ENCODE assay signal across 1 cellular context in the genomic region with DNA sequence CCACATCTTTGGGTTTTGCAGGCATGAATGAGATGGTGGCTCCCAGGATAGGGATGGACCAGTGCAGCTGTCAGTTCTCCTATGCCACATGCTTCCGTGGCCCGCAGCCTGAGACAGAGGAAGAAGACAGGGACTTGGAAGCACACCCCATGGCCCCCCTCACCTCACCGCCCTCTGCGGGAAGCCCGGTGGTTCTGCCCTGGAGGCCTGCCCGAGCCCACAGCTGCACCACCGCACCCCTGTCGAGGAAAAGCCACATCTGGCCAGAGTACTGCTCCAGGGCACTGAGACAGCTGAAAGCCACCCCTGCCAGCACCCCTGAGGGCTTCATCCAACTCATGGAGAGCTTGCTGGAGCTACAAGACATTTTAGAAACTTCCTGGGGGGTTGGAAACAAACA.
TF ChIP-seq lines count a peak whose summit lies in the region.

No MANE protein-coding gene starts in this region.

TF ChIP-seq in HepG2, 621 proteins besides CTCF, POLR2A, EP300 and RAD21:
- TF ChIP-seq HHEX (CRISPR knock-in tag; IDR thresholded peaks at IDR 0.05) = no peak
- no peak for TF ChIP-seq ZBTB1 (CRISPR knock-in tag; IDR thresholded peaks at IDR 0.05; ENCODE audit: borderline replicate concordance)
- TF ChIP-seq CENPT (CRISPR knock-in tag; IDR thresholded peaks at IDR 0.05; ENCODE audit: low read depth) = no peak
- TF ChIP-seq, protein P1, sequence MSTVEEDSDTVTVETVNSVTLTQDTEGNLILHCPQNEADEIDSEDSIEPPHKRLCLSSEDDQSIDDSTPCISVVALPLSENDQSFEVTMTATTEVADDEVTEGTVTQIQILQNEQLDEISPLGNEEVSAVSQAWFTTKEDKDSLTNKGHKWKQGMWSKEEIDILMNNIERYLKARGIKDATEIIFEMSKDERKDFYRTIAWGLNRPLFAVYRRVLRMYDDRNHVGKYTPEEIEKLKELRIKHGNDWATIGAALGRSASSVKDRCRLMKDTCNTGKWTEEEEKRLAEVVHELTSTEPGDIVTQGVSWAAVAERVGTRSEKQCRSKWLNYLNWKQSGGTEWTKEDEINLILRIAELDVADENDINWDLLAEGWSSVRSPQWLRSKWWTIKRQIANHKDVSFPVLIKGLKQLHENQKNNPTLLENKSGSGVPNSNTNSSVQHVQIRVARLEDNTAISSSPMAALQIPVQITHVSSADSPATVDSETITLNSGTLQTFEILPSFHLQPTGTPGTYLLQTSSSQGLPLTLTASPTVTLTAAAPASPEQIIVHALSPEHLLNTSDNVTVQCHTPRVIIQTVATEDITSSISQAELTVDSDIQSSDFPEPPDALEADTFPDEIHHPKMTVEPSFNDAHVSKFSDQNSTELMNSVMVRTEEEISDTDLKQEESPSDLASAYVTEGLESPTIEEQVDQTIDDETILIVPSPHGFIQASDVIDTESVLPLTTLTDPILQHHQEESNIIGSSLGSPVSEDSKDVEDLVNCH (CRISPR knock-in tag; IDR thresholded peaks at IDR 0.05) = no peak
- no peak for TF ChIP-seq GATAD1 (CRISPR knock-in tag; IDR thresholded peaks at IDR 0.05)
- no peak for TF ChIP-seq SUZ12 (IDR thresholded peaks at IDR 0.05; ENCODE audit: low read depth, low read length)
- TF ChIP-seq ZNF567 (CRISPR knock-in tag; IDR thresholded peaks at IDR 0.05; ENCODE audit: borderline replicate concordance) = no peak
- TF ChIP-seq MTF1 (CRISPR knock-in tag; IDR thresholded peaks at IDR 0.05) = no peak
- no peak for TF ChIP-seq REL (CRISPR knock-in tag; conservative IDR thresholded peaks at IDR 0.05)
- no peak for TF ChIP-seq ELF1 (CRISPR knock-in tag; IDR thresholded peaks at IDR 0.05)
- no peak for TF ChIP-seq ZNF317 (CRISPR knock-in tag; IDR thresholded peaks at IDR 0.05)
- TF ChIP-seq, protein P2, sequence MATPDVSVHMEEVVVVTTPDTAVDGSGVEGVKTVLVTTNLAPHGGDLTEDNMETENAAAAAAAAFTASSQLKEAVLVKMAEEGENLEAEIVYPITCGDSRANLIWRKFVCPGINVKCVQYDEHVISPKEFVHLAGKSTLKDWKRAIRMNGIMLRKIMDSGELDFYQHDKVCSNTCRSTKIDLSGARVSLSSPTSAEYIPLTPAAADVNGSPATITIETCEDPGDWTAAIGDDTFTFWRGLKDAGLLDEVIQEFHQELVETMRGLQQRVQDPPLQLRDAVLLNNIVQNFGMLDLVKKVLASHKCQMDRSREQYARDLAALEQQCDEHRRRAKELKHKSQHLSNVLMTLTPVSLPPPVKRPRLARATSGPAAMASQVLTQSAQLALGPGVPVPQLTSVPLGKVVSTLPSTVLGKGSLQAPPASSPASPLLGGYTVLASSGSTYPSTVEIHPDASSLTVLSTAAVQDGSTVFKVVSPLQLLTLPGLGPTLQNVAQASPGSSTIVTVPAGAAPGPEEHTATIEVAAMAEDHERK (CRISPR knock-in tag; IDR thresholded peaks at IDR 0.05; ENCODE audit: low read depth) = no peak
- TF ChIP-seq CCDC6 (CRISPR knock-in tag; IDR thresholded peaks at IDR 0.05) = no peak
- no peak for TF ChIP-seq ELF4 (CRISPR knock-in tag; IDR thresholded peaks at IDR 0.05; ENCODE audit: borderline replicate concordance)
- no peak for TF ChIP-seq ZC3H4 (CRISPR knock-in tag; IDR thresholded peaks at IDR 0.05; ENCODE audit: borderline replicate concordance)
